13 cellular contexts compared by ENCODE assay signal in genomic region chr2:74708296-74708695, GRCh38. TPM values are rescaled to one million over a fixed set of nuclear protein-coding genes. Genes with fewer than 3 reads are reported as not detected.
DNase-seq lines count a peak whose midpoint lies in the region; ATAC-seq and TF ChIP-seq lines count a peak whose summit lies in the region.
"Had no signal": no experiment of that assay in that cellular context is flagged by ENCODE, and none has a peak within 500 bp of the region (broad histone marks: within the 10 kb centered on the region; RNA-seq: fewer than 3 reads in every experiment).

No MANE protein-coding gene starts in this region.

- H3K36me3 ChIP-seq in lung (ENCODE audit: control insufficient read depth in 2 of 2, insufficient read depth in 2 of 2, low read length in 2 of 2): no peaks in the 10 kb centered on the region

- H3K27me3 ChIP-seq in lung (ENCODE audit: control insufficient read depth, insufficient read depth): no peaks in the 10 kb centered on the region

- H3K9me3 ChIP-seq in lung (ENCODE audit: control insufficient read depth in 2 of 2, insufficient read depth in 1 of 2, low read length in 1 of 2): no peaks in the 10 kb centered on the region

- DNase-seq in DMS 273 (lab: John Stamatoyannopoulos, UW; ENCODE audit: unreplicated experiment) (peak; percentile 22), DMS 273 treated with DMSO at 0.1 percent for 48 hours (lab: John Stamatoyannopoulos, UW) (no peak), lung (ENCODE audit: low spot score) (peak; percentile 31), AG08395 (ENCODE audit: low spot score) (no peak), Ammon's horn (ENCODE audit: low spot score) (no peak), AG08396 (ENCODE audit: low spot score) (no peak)
- DNase-seq in activated T-cell treated with anti-CD3 and anti-CD28 coated beads, Interleukin-2, amount 50 U/mL, for 48 hours: no peak
- DNase-seq: NCI-H1105 treated with DMSO at 0.1 percent for 48 hours, NCI-H446 treated with DMSO at 0.1 percent for 48 hours, T-cell had no signal

- no peak for TF ChIP-seq CTCF in lung (IDR thresholded peaks at IDR 0.05; ENCODE audit: control extremely low read depth, extremely low read depth)

- H3K27ac ChIP-seq in lung (ENCODE audit: low read depth in 1 of 2, low read length in 1 of 2): no peak overlapping the region
- H3K27ac ChIP-seq: 22Rv1 had no signal

- ATAC-seq in esophagus mucosa (peak; percentile 48), lung (ENCODE audit: insufficient read depth, low FRiP score) (no peak)
- ATAC-seq: GM12878, T-cell had no signal

- H3K4me1 ChIP-seq in lung (ENCODE audit: control insufficient read depth in 2 of 2, insufficient read depth in 2 of 2, low read length in 2 of 2): peaks cover 0 to 2% of the 10 kb centered on the region in 2 donors

- H3K4me3 ChIP-seq in lung: no peak overlapping the region
- H3K4me3 ChIP-seq: GM12878 had no signal

RNA-seq across cellular contexts. Expression of gene SEMA4F, which starts 54.2 kb away (rescaled TPM):
- total RNA-seq in esophagus mucosa (1.4 TPM), lung (1 to 10 TPM; 4.9 to 9.6 TPM)
- polyA plus RNA-seq in lung: 1 to 10 TPM; 3.0 to 3.4 TPM

Comparison
In these comparisons a context has a peak if more than half of its experiments do, and no peak if none do; other contexts are left out.
1. DNase-seq: peak in DMS 273 (single experiment) and lung (single experiment); none in DMS 273 treated with DMSO at 0.1 percent for 48 hours (single experiment), activated T-cell treated with anti-CD3 and anti-CD28 coated beads, Interleukin-2, amount 50 U/mL, for 48 hours (0 of 2), AG08395 (single experiment), Ammon's horn (single experiment) and AG08396 (single experiment).